1 cellular context compared by ENCODE assay signal in the genomic region with DNA sequence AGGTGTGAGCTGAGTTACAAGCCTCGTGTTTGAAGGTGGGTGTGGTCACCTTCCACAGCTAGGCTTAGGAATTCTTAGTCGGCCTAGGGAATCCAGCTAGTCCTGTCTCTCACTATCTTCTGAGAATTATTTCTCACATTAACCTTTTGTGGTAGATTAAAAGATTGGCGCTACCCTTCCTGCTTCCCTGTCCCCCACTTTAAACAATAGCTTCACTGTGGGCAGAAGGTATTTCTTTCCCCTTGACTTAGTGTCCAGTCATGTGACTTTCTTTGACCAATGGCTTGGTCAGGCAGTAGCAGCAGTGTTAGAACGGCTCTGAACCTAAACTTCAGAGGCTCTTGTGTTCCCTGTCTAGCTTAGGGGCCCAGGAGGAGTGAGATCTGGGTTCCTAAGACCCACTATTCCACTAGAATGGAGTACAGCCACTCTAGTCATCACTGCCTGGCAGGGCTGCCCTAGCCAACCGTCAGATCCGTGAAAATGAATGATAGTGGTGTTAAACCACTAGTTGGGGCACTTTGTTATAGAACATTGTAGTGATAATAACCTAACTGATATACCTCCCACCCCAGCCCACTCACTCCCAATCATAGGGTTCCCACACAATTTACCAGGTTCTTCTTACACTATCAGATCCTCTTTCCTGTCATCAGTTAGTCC.
TF ChIP-seq lines count a peak whose summit lies in the region.

No MANE protein-coding gene starts in this region.

TF ChIP-seq in WTC11, 78 proteins besides CTCF, POLR2A, EP300 and RAD21 (continued from another document):
- no peak for TF ChIP-seq ATF6 (CRISPR knock-in tag; IDR thresholded peaks at IDR 0.05)
- no peak for TF ChIP-seq IRF2 (CRISPR knock-in tag; IDR thresholded peaks at IDR 0.05; ENCODE audit: borderline replicate concordance, low read depth)
- 0 out of 2 replicates have a peak, but pooled peaks have one; percentile 54 for TF ChIP-seq USF1 (CRISPR knock-in tag; IDR thresholded peaks at IDR 0.05)
- TF ChIP-seq NFYB (CRISPR knock-in tag; conservative IDR thresholded peaks at IDR 0.05; ENCODE audit: low read depth), result peak; percentile 40; the same call in 1 of the 2 replicates
- TF ChIP-seq, protein P1, sequence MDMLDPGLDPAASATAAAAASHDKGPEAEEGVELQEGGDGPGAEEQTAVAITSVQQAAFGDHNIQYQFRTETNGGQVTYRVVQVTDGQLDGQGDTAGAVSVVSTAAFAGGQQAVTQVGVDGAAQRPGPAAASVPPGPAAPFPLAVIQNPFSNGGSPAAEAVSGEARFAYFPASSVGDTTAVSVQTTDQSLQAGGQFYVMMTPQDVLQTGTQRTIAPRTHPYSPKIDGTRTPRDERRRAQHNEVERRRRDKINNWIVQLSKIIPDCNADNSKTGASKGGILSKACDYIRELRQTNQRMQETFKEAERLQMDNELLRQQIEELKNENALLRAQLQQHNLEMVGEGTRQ (CRISPR knock-in tag; IDR thresholded peaks at IDR 0.05), result peak; percentile 70
